Comparison of ENCODE assay signal across 8 cellular contexts in the genomic region with DNA sequence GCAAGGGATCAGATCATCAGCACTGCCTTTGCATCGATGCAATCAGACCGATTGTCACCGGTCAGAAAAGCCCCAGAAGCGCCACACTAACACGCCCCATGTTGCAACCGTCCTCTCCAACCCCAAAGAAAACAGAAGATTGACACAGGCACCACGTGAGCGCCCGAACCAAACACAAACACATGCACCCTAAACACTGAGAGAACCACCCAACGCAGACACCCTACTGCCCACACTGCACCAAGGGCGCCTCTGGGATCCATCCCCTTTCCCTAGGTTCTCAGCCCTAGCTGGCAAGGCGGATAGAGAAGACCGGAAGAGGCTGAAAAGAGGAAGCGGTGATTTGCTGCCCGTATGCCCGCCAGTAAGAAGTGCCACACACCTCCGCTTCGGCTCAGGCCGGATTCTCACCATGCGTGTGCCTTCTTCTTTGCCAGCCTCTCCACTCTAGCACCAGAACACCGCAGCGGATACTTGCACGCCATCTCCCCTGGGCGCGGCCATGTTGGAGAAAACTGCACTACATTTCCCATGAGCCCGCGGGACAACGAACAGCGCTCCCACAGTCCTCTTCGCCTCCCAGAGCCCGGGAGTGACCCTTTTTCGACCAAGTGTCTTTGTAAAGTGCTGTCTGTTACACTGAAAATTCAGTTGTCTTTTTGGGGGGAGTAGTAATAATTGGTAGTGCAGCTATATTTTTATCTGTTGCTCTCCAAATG. TPM values are rescaled to one million over a fixed set of nuclear protein-coding genes. Genes with fewer than 3 reads are reported as not detected.
DNase-seq lines count a peak whose midpoint lies in the region; ATAC-seq, FAIRE-seq and TF ChIP-seq lines count a peak whose summit lies in the region.

Gene ALKBH8 (minus strand): TSS at position 517 of the 719 bp plus-strand sequence. CDS start 4,842 bp downstream, outside the sequence.

- peak within 1 kb of the TSS; percentile 100 for H2AFZ ChIP-seq in astrocyte (ENCODE audit: low read depth, low read length)

- no peak for TF ChIP-seq EP300 in sigmoid colon (IDR thresholded peaks at IDR 0.05)

- H3K36me3 ChIP-seq in astrocyte (ENCODE audit: insufficient read depth, low read length) (no peaks in the 10 kb centered on the region), sigmoid colon (no peaks in the 10 kb centered on the region)

- peaks cover 36% of the 10 kb centered on the region for H3K4me1 ChIP-seq in astrocyte (ENCODE audit: insufficient read depth, low read length)
- H3K4me1 ChIP-seq in sigmoid colon = peaks cover 0 to 26% (median 23%) of the 10 kb centered on the region in 4 donors

- peak within 1 kb of the TSS; percentile 95 for H3K4me3 Mint-ChIP-seq in T-helper 2 cell treated with Interferon-gamma antibody and Interleukin-4, amounts not matched to agents 5 μg/mL and 100 μg/mL, for 36 hours
- H3K4me3 Mint-ChIP-seq in astrocyte (ENCODE audit: unreplicated experiment) = peak within 1 kb of the TSS; percentile 97

- peak; percentile 85 for ATAC-seq in GM18498 (IDR thresholded peaks at IDR 0.05; ENCODE audit: unreplicated experiment)
- ATAC-seq in HG02798 (IDR thresholded peaks at IDR 0.05; ENCODE audit: poor library complexity, unreplicated experiment) = peak; percentile 86

- H3K27ac ChIP-seq in astrocyte (ENCODE audit: low read depth, low read length) = peak within 1 kb of the TSS; percentile 87
- peak within 1 kb of the TSS; percentile 79 to 85 (median 80) for H3K27ac ChIP-seq in sigmoid colon

- H4K20me1 ChIP-seq in astrocyte (ENCODE audit: insufficient read depth, low read length) = no peaks in the 10 kb centered on the region

- peak within 1 kb of the TSS; percentile 99 for H3K4me3 ChIP-seq in astrocyte (ENCODE audit: insufficient read depth, low read depth, low read length)
- H3K4me3 ChIP-seq in sigmoid colon = peak within 1 kb of the TSS; percentile 77 to 94 (median 87)

- peaks cover 33% of the 10 kb centered on the region for H3K79me2 ChIP-seq in astrocyte (ENCODE audit: insufficient read depth, low read length)

- peaks cover 38% of the 10 kb centered on the region for H3K4me1 Mint-ChIP-seq in T-helper 2 cell treated with Interferon-gamma antibody and Interleukin-4, amounts not matched to agents 5 μg/mL and 100 μg/mL, for 36 hours (ENCODE audit: low read depth)
- H3K4me1 Mint-ChIP-seq in astrocyte (ENCODE audit: low read depth, unreplicated experiment) = peaks cover 27% of the 10 kb centered on the region

- no peaks in the 10 kb centered on the region for H3K9me3 Mint-ChIP-seq in T-helper 2 cell treated with Interferon-gamma antibody and Interleukin-4, amounts not matched to agents 5 μg/mL and 100 μg/mL, for 36 hours
- H3K9me3 Mint-ChIP-seq in astrocyte (ENCODE audit: unreplicated experiment) = no peaks in the 10 kb centered on the region

- peaks cover 3% of the 10 kb centered on the region for H3K27me3 Mint-ChIP-seq in T-helper 2 cell treated with Interferon-gamma antibody and Interleukin-4, amounts not matched to agents 5 μg/mL and 100 μg/mL, for 36 hours (ENCODE audit: low read depth)
- no peaks in the 10 kb centered on the region for H3K27me3 Mint-ChIP-seq in astrocyte (ENCODE audit: low read depth, unreplicated experiment)

- peak; percentile 17 for FAIRE-seq in astrocyte (lab: Jason Lieb, UNC)

- intact Hi-C loops in sigmoid colon (cut with DNase I) = no loop called here

- DNase-seq in NCI-H146 treated with DMSO at 0.1 percent for 48 hours (lab: John Stamatoyannopoulos, UW; ENCODE audit: unreplicated experiment) = peak; percentile 67
- peak; percentile 74 for DNase-seq in T-helper 2 cell treated with Interferon-gamma antibody and Interleukin-4, amounts not matched to agents 5 μg/mL and 100 μg/mL, for 36 hours (ENCODE audit: low spot score)
- DNase-seq in astrocyte (ENCODE audit: low read depth) = peak; percentile 47
- DNase-seq in hypothalamus (lab: John Stamatoyannopoulos, UW) = peak; percentile 24 to 90 (median 65)
- DNase-seq in sigmoid colon = peak; percentile 84
- DNase-seq in OCI-M2 (lab: John Stamatoyannopoulos, UW; ENCODE audit: unreplicated experiment) = no peak

- no peak for TF ChIP-seq POLR2A in sigmoid colon (IDR thresholded peaks at IDR 0.05)

- TF ChIP-seq CTCF in astrocyte (IDR thresholded peaks at IDR 0.05; ENCODE audit: insufficient read depth, low read depth, low read length) = no peak
- no peak for TF ChIP-seq CTCF in sigmoid colon (IDR thresholded peaks at IDR 0.05)

- H3K36me3 Mint-ChIP-seq in T-helper 2 cell treated with Interferon-gamma antibody and Interleukin-4, amounts not matched to agents 5 μg/mL and 100 μg/mL, for 36 hours (ENCODE audit: low read depth) = no peaks in the 10 kb centered on the region
- no peaks in the 10 kb centered on the region for H3K36me3 Mint-ChIP-seq in astrocyte (ENCODE audit: low read depth, unreplicated experiment)

- H3K4me2 ChIP-seq in astrocyte (ENCODE audit: low read length) = peak within 1 kb of the TSS; percentile 86

- H3K27ac Mint-ChIP-seq in T-helper 2 cell treated with Interferon-gamma antibody and Interleukin-4, amounts not matched to agents 5 μg/mL and 100 μg/mL, for 36 hours = peak within 1 kb of the TSS; percentile 97
- peak within 1 kb of the TSS; percentile 38 for H3K27ac Mint-ChIP-seq in astrocyte (ENCODE audit: unreplicated experiment)

- H3K27me3 ChIP-seq in astrocyte (ENCODE audit: insufficient read depth, low read length) = no peaks in the 10 kb centered on the region
- no peaks in the 10 kb centered on the region for H3K27me3 ChIP-seq in sigmoid colon

- 0 to 1% methylated on average over 32 of the region's 32 CpGs for WGBS in sigmoid colon, 2 donors

- H3K9ac ChIP-seq in astrocyte (ENCODE audit: low read length) = peak within 1 kb of the TSS; percentile 91

- H3K9me3 ChIP-seq in astrocyte (ENCODE audit: insufficient read depth, low read depth, low read length) (no peaks in the 10 kb centered on the region), sigmoid colon (no peaks in the 10 kb centered on the region)

RNA-seq across cellular contexts. Expression of gene ALKBH8, which starts in this region (rescaled TPM):
- 12.7 and 13.0 TPM in 2 replicates for total RNA-seq in astrocyte
- total RNA-seq in sigmoid colon = 10 to 100 TPM in 1 of 4 donors, 1 to 10 TPM in 3; 5.8 to 11.1 (median 7.0) TPM
- 1 to 10 TPM; 1.2 to 3.6 (median 1.6) TPM for polyA plus RNA-seq in sigmoid colon
